ENCODE assay signal across 1 cellular context in the genomic region with DNA sequence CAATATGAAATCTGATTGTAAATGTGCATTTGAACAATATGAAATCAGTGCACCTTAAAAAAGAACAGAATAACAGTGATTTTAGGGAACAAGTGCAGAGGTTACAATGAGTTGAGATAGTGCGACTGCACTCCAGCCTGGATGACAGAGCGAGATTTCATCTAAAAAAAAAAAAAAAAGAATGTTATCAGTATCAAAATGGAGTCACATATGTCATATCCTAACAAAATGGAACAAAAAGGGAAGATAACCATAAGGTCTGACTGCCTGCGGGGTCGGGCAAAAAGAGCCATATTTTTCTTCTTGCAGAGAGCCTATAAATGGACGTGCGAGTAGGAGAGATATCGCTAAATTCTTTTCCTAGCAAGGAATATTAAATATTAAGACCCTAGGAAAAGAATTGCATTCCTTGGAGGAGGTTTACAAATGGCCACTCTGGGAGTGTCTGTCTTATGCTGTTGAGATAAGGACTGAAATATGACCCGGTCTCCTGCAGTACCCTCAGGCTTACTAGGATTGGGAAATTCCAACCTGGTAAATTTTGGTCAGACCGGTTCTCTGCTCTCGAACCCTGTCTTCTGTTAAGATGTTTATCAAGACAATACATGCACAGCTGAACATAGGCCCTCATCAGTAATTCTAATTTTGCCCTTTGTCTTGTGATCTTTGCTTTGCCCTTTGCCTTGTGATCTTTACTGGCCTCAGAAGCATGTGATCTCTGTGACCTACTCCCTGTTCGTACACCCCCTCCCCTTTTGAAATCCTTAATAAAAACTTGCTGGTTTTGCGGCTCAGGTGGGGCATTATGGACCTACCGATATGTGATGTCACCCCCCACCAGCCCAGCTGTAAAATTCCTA.
A peak's percentile ranks its signal among the peaks of the same experiment; 100 is the strongest.
TF ChIP-seq lines count a peak whose summit lies in the region.
"Not testable (repeated sequence)": the region's sequence is repeated elsewhere in the genome, so short reads cannot be mapped to it uniquely, and the experiment has no call there.

No MANE protein-coding gene starts in this region.

TF ChIP-seq in K562, 482 proteins besides CTCF, POLR2A, EP300 and RAD21 (continued from another document):
- TF ChIP-seq TSHZ1 (CRISPR knock-in tag; IDR thresholded peaks at IDR 0.05) (peak; percentile 85), TEAD2 (tag; IDR thresholded peaks at IDR 0.05) (peak; percentile 82; the same call in 1 of the 2 replicates), SMAD3 (CRISPR knock-in tag; conservative IDR thresholded peaks at IDR 0.05) (peak; percentile 95), ZBTB17 (CRISPR knock-in tag; IDR thresholded peaks at IDR 0.05) (peak; percentile 89), NFE2L1 (tag; IDR thresholded peaks at IDR 0.05; ENCODE audit: borderline replicate concordance, low read depth) (peak; percentile 73), BCL6 (CRISPR knock-in tag; IDR thresholded peaks at IDR 0.05) (peak; percentile 88), ELF4 (CRISPR knock-in tag; IDR thresholded peaks at IDR 0.05) (0 out of 2 replicates have a peak, but pooled peaks have one; percentile 32), MAZ (CRISPR knock-in tag; conservative IDR thresholded peaks at IDR 0.05 in 1 of 2, IDR thresholded peaks at IDR 0.05 in 1 of 2) (peak in 1 of 2 experiments; percentile 67; a peak in 2 of 4 replicates), ZBTB9 (CRISPR knock-in tag; IDR thresholded peaks at IDR 0.05) (peak; percentile 94), PKNOX1 (IDR thresholded peaks at IDR 0.05) (peak; percentile 54), ATF1 (tag; IDR thresholded peaks at IDR 0.05) (peak; percentile 81), ZFP1 (CRISPR knock-in tag; IDR thresholded peaks at IDR 0.05) (peak; percentile 67; the same call in 1 of the 2 replicates)
- TF ChIP-seq, protein P1, sequence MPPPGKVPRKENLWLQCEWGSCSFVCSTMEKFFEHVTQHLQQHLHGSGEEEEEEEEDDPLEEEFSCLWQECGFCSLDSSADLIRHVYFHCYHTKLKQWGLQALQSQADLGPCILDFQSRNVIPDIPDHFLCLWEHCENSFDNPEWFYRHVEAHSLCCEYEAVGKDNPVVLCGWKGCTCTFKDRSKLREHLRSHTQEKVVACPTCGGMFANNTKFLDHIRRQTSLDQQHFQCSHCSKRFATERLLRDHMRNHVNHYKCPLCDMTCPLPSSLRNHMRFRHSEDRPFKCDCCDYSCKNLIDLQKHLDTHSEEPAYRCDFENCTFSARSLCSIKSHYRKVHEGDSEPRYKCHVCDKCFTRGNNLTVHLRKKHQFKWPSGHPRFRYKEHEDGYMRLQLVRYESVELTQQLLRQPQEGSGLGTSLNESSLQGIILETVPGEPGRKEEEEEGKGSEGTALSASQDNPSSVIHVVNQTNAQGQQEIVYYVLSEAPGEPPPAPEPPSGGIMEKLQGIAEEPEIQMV (tag; conservative IDR thresholded peaks at IDR 0.05; ENCODE audit: low read depth), result peak; percentile 90
- not testable (repeated sequence) for TF ChIP-seq ATF1 (CRISPR knock-in tag; IDR thresholded peaks at IDR 0.05)
